Comparison of ENCODE assay signal across 8 cellular contexts in the genomic region with DNA sequence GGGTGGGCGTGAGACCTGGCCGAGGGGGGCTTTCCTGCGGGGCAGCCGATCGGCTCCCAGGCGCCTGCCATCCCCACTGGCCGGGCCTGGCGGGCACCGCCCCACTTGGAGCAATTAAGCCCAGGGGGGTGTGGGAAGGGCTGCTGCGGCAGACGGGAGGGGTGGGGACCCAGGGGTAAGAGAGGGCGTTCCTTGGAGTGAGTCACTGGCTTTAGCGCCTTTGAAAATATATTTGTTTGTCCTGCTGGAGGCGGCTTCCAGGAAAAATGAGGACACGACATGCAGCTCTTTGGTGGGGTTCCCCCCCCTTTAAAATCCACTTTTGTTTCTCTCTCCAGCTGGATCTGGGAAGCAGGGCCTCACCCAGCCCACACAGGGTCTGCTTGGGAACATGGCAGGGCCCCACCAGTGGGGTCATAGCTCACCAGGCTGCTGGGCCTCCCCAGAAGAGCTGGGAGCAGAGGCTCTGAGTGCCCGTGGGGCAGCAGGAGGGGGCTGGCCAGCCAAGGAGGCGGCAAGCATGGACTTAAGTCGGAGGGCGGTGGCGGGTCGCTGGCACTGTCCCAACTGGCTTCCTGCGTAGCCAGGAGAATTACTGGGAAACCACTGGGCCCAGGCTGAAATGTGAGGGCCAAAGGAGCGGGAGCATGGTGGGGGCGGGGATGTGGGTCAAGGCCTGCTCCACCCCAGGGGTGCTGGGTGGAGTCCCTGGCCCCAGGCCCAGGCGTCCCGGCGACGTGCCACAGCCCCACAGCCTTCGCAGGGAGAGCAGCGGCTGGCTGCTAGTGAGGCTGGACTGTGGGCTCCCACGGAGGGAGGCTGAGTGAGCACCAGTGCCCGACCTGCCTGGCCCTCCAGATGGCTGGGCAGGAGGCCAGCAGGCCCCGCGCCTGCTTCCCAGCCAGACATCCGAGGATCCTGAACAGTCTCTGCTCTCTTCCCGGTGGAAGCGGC.
DNase-seq lines count a peak whose midpoint lies in the region; ATAC-seq, FAIRE-seq and TF ChIP-seq lines count a peak whose summit lies in the region.

No MANE protein-coding gene starts in this region.

- H3K79me2 ChIP-seq in ACC112 (ENCODE audit: control insufficient read depth, insufficient read depth, low read length, unreplicated experiment) (peaks cover 7% of the 10 kb centered on the region), astrocyte (ENCODE audit: insufficient read depth, low read length) (peaks cover 29% of the 10 kb centered on the region)

- H3K27ac Mint-ChIP-seq in astrocyte (ENCODE audit: unreplicated experiment) = no peak overlapping the region

- H3K9ac ChIP-seq in HUES64 (ENCODE audit: low read depth, low read length) (no peak overlapping the region), astrocyte (ENCODE audit: low read length) (peak overlapping the region; percentile 84)

- WGBS in HUES64 = 74% methylated on average over 37 of the region's 37 CpGs

- H3K36me3 ChIP-seq in ACC112 (ENCODE audit: insufficient read depth, low read length) (peaks cover 29% of the 10 kb centered on the region; the same call in 1 of the 2 replicates), HUES64 (ENCODE audit: insufficient read depth, low read length) (peaks cover 77% of the 10 kb centered on the region), astrocyte (ENCODE audit: insufficient read depth, low read length) (peaks cover 10% of the 10 kb centered on the region), right atrium auricular region (peaks cover 34% of the 10 kb centered on the region)

- peaks cover 35% of the 10 kb centered on the region for H4K20me1 ChIP-seq in astrocyte (ENCODE audit: insufficient read depth, low read length)

- TF ChIP-seq CTCF in astrocyte (IDR thresholded peaks at IDR 0.05; ENCODE audit: insufficient read depth, low read depth, low read length) = no peak
- TF ChIP-seq CTCF in right atrium auricular region (IDR thresholded peaks at IDR 0.05) = no peak

- H3K4me3 ChIP-seq in ACC112 (ENCODE audit: low read depth, low read length) = peak overlapping the region; percentile 62
- no peak overlapping the region for H3K4me3 ChIP-seq in HUES64 (ENCODE audit: low read length)
- peak overlapping the region; percentile 18 for H3K4me3 ChIP-seq in astrocyte (ENCODE audit: insufficient read depth, low read depth, low read length)
- H3K4me3 ChIP-seq in right atrium auricular region = peak overlapping the region in 1 of 2 donors; percentile 25
- H3K4me3 ChIP-seq in skeletal muscle cell (ENCODE audit: low read depth, low read length) = no peak overlapping the region

- H3K4me2 ChIP-seq in astrocyte (ENCODE audit: low read length) = peak overlapping the region; percentile 84

- no peak for FAIRE-seq in astrocyte (lab: Jason Lieb, UNC)

- no peaks in the 10 kb centered on the region for H3K9me3 Mint-ChIP-seq in astrocyte (ENCODE audit: unreplicated experiment)

- peak overlapping the region; percentile 93 for H3K27ac ChIP-seq in ACC112 (ENCODE audit: low read depth, low read length)
- H3K27ac ChIP-seq in HUES64 (ENCODE audit: low read depth, low read length) = peak overlapping the region; percentile 58
- H3K27ac ChIP-seq in astrocyte (ENCODE audit: low read depth, low read length) = peak overlapping the region; percentile 95
- peak overlapping the region; percentile 84 to 93 for H3K27ac ChIP-seq in right atrium auricular region

- H2AFZ ChIP-seq in ACC112 (ENCODE audit: low read length, unreplicated experiment) (no peak overlapping the region), astrocyte (ENCODE audit: low read depth, low read length) (no peak overlapping the region)

- DNase-seq in astrocyte (ENCODE audit: low read depth) = peak; percentile 94
- DNase-seq in right atrium auricular region (ENCODE audit: low spot score) = peak; percentile 96
- DNase-seq in skeletal muscle cell (ENCODE audit: low read depth) = peak; percentile 91
- DNase-seq in activated CD8-positive, alpha-beta memory T cell treated with anti-CD3 and anti-CD28 coated beads, Interleukin-2, amount 50 U/mL, for 4 hours = no peak
- DNase-seq in SK-N-DZ (ENCODE audit: low spot score) = no peak

- H3K36me3 Mint-ChIP-seq in astrocyte (ENCODE audit: low read depth, unreplicated experiment) = peaks cover 20% of the 10 kb centered on the region

- no peak for ATAC-seq in GM19463 (IDR thresholded peaks at IDR 0.05; ENCODE audit: unreplicated experiment)

- H3K27me3 ChIP-seq in ACC112 (ENCODE audit: insufficient read depth, low read length) = no peaks in the 10 kb centered on the region
- H3K27me3 ChIP-seq in HUES64 (ENCODE audit: insufficient read depth, low read length) = no peaks in the 10 kb centered on the region
- no peaks in the 10 kb centered on the region for H3K27me3 ChIP-seq in astrocyte (ENCODE audit: insufficient read depth, low read length)
- H3K27me3 ChIP-seq in right atrium auricular region = no peaks in the 10 kb centered on the region

- no peaks in the 10 kb centered on the region for H3K9me3 ChIP-seq in HUES64 (ENCODE audit: insufficient read depth, low read depth, low read length)
- H3K9me3 ChIP-seq in astrocyte (ENCODE audit: insufficient read depth, low read depth, low read length) = no peaks in the 10 kb centered on the region
- no peaks in the 10 kb centered on the region for H3K9me3 ChIP-seq in right atrium auricular region

- H3K4me1 ChIP-seq in ACC112 (ENCODE audit: control insufficient read depth, insufficient read depth, low read length, unreplicated experiment) = peaks cover 24% of the 10 kb centered on the region
- H3K4me1 ChIP-seq in HUES64 (ENCODE audit: insufficient read depth, low read length) = peaks cover 3% of the 10 kb centered on the region; the same call in 1 of the 2 replicates
- peaks cover 37% of the 10 kb centered on the region for H3K4me1 ChIP-seq in astrocyte (ENCODE audit: insufficient read depth, low read length)
- peaks cover 4 to 71% of the 10 kb centered on the region in 2 donors for H3K4me1 ChIP-seq in right atrium auricular region

- peaks cover 12% of the 10 kb centered on the region for H3K4me1 Mint-ChIP-seq in astrocyte (ENCODE audit: low read depth, unreplicated experiment)

- H3K27me3 Mint-ChIP-seq in astrocyte (ENCODE audit: low read depth, unreplicated experiment) = no peaks in the 10 kb centered on the region

- H3K4me3 Mint-ChIP-seq in astrocyte (ENCODE audit: unreplicated experiment) = no peak overlapping the region

Comparison
In these comparisons a context has a peak if more than half of its experiments do, and no peak if none do; other contexts are left out.
1. H3K4me3 ChIP-seq: peak in ACC112 (single experiment) and astrocyte (single experiment); none in HUES64 (single experiment) and skeletal muscle cell (single experiment).
2. DNase-seq: peak in astrocyte (single experiment), right atrium auricular region (single experiment) and skeletal muscle cell (single experiment); none in activated CD8-positive, alpha-beta memory T cell treated with anti-CD3 and anti-CD28 coated beads, Interleukin-2, amount 50 U/mL, for 4 hours (single experiment) and SK-N-DZ (single experiment).
3. Peak in every context shown above with its lines, with median percentiles within 50 percentile points of each other: H3K27ac ChIP-seq.